ENCODE assay signal across 29 cellular contexts in genomic region chr2:237720444-237720843, GRCh38.
DNase-seq lines count a peak whose midpoint lies in the region; ATAC-seq and TF ChIP-seq lines count a peak whose summit lies in the region.
"Had no signal": no experiment of that assay in that cellular context is flagged by ENCODE, and none has a peak within 500 bp of the region (broad histone marks: within the 10 kb centered on the region; RNA-seq: fewer than 3 reads in every experiment).

No MANE protein-coding gene starts in this region.

- H3K36me3 Mint-ChIP-seq in chondrocyte (ENCODE audit: low read depth) = peaks cover 10% of the 10 kb centered on the region
- peaks cover 4% of the 10 kb centered on the region for H3K36me3 Mint-ChIP-seq in natural killer cell treated with Interleukin-12 subunit alpha and Interleukin-12 subunit beta and Interleukin-15 and Interleukin-18, amount 100 ng/mL, for 72 hours

- ATAC-seq in left ventricle myocardium superior (no peak), left lobe of liver (no peak)
- no peak for ATAC-seq in natural killer cell treated with Interleukin-12 subunit alpha and Interleukin-12 subunit beta and Interleukin-15 and Interleukin-18, amount 100 ng/mL, for 72 hours
- ATAC-seq: activated T-helper 17 cell treated with anti-CD3 and anti-CD28 coated beads, Interleukin-2, amount 50 U/mL, for 72 hours; left colon; naive thymus-derived CD4-positive, alpha-beta T cell had no signal

- H3K4me1 Mint-ChIP-seq in chondrocyte (ENCODE audit: low read depth) = peaks cover 65% of the 10 kb centered on the region
- H3K4me1 Mint-ChIP-seq in natural killer cell treated with Interleukin-12 subunit alpha and Interleukin-12 subunit beta and Interleukin-15 and Interleukin-18, amount 100 ng/mL, for 72 hours (ENCODE audit: low read depth in 2 of 2) = peaks cover 45% of the 10 kb centered on the region in 2 donors

- H3K9ac ChIP-seq in stomach smooth muscle (ENCODE audit: low read length in 2 of 2) = no peak overlapping the region

- peaks cover 0 to 58% of the 10 kb centered on the region in 2 donors for H3K4me1 ChIP-seq in right atrium auricular region
- H3K4me1 ChIP-seq in stomach smooth muscle (ENCODE audit: control insufficient read depth, insufficient read depth, low read length) = peaks cover 38% of the 10 kb centered on the region

- intact Hi-C loops in left ventricle myocardium superior (cut with micrococcal nuclease) = no loop called here

- H3K27ac Mint-ChIP-seq in chondrocyte (ENCODE audit: unreplicated experiment) = peak overlapping the region; percentile 65
- no peak overlapping the region for H3K27ac Mint-ChIP-seq in natural killer cell treated with Interleukin-12 subunit alpha and Interleukin-12 subunit beta and Interleukin-15 and Interleukin-18, amount 100 ng/mL, for 72 hours
- H3K27ac Mint-ChIP-seq: activated naive CD4-positive, alpha-beta T cell treated with anti-CD3 and anti-CD28 coated beads, Interleukin-2, amount 50 U/mL, for 24 hours; activated T-helper 17 cell treated with anti-CD3 and anti-CD28 coated beads, Interleukin-2, amount 50 U/mL, for 72 hours; H9; T-helper 1 cell treated with Interleukin-12 subunit alpha and Interleukin-12 subunit beta and Interleukin-4 antibody, amounts not matched to agents 30 μg/mL and 1 μg/mL, for 36 hours had no signal

- H3K9me3 Mint-ChIP-seq in chondrocyte (ENCODE audit: low read depth) = no peaks in the 10 kb centered on the region
- H3K9me3 Mint-ChIP-seq in natural killer cell treated with Interleukin-12 subunit alpha and Interleukin-12 subunit beta and Interleukin-15 and Interleukin-18, amount 100 ng/mL, for 72 hours = no peaks in the 10 kb centered on the region
- H3K9me3 Mint-ChIP-seq: activated naive CD4-positive, alpha-beta T cell treated with anti-CD3 and anti-CD28 coated beads, Interleukin-2, amount 50 U/mL, for 24 hours; activated T-helper 17 cell treated with anti-CD3 and anti-CD28 coated beads, Interleukin-2, amount 50 U/mL, for 72 hours; H9; naive thymus-derived CD4-positive, alpha-beta T cell; T-helper 1 cell treated with Interleukin-12 subunit alpha and Interleukin-12 subunit beta and Interleukin-4 antibody, amounts not matched to agents 30 μg/mL and 1 μg/mL, for 36 hours had no signal

- no peaks in the 10 kb centered on the region for H3K27me3 Mint-ChIP-seq in chondrocyte (ENCODE audit: low read depth)
- no peaks in the 10 kb centered on the region for H3K27me3 Mint-ChIP-seq in natural killer cell treated with Interleukin-12 subunit alpha and Interleukin-12 subunit beta and Interleukin-15 and Interleukin-18, amount 100 ng/mL, for 72 hours
- H3K27me3 Mint-ChIP-seq: activated naive CD4-positive, alpha-beta T cell treated with anti-CD3 and anti-CD28 coated beads, Interleukin-2, amount 50 U/mL, for 24 hours; activated T-helper 17 cell treated with anti-CD3 and anti-CD28 coated beads, Interleukin-2, amount 50 U/mL, for 72 hours; naive thymus-derived CD4-positive, alpha-beta T cell had no signal

- H3K9me3 ChIP-seq in right atrium auricular region (no peaks in the 10 kb centered on the region), stomach smooth muscle (ENCODE audit: control insufficient read depth in 2 of 2, low read length in 2 of 2) (no peaks in the 10 kb centered on the region)
- H3K9me3 ChIP-seq: BE2C, Caco-2, heart left ventricle, suprapubic skin, uterus had no signal

- no peak overlapping the region for H3K4me3 Mint-ChIP-seq in chondrocyte (ENCODE audit: unreplicated experiment)
- no peak overlapping the region for H3K4me3 Mint-ChIP-seq in natural killer cell treated with Interleukin-12 subunit alpha and Interleukin-12 subunit beta and Interleukin-15 and Interleukin-18, amount 100 ng/mL, for 72 hours
- H3K4me3 Mint-ChIP-seq: activated naive CD4-positive, alpha-beta T cell treated with anti-CD3 and anti-CD28 coated beads, Interleukin-2, amount 50 U/mL, for 24 hours; activated T-helper 17 cell treated with anti-CD3 and anti-CD28 coated beads, Interleukin-2, amount 50 U/mL, for 72 hours; H9; naive thymus-derived CD4-positive, alpha-beta T cell; T-helper 1 cell treated with Interleukin-12 subunit alpha and Interleukin-12 subunit beta and Interleukin-4 antibody, amounts not matched to agents 30 μg/mL and 1 μg/mL, for 36 hours had no signal

- H3K27ac ChIP-seq in right atrium auricular region (peak overlapping the region in 1 of 2 donors; percentile 59), stomach smooth muscle (ENCODE audit: low read length) (peak overlapping the region; percentile 18)
- H3K27ac ChIP-seq: HL-60, SK-N-MC, suprapubic skin had no signal

- H3K36me3 ChIP-seq in right atrium auricular region = no peaks in the 10 kb centered on the region
- peaks cover 11 to 14% of the 10 kb centered on the region in 2 donors for H3K36me3 ChIP-seq in stomach smooth muscle (ENCODE audit: control insufficient read depth in 2 of 2, insufficient read depth in 2 of 2, low read length in 2 of 2)
- H3K36me3 ChIP-seq: BE2C, uterus had no signal

- H3K27me3 ChIP-seq in right atrium auricular region (no peaks in the 10 kb centered on the region), stomach smooth muscle (ENCODE audit: control insufficient read depth in 1 of 2, insufficient read depth in 2 of 2, low read length in 2 of 2) (no peaks in the 10 kb centered on the region)
- H3K27me3 ChIP-seq: BE2C, dorsolateral prefrontal cortex, heart left ventricle, suprapubic skin, uterus had no signal

- DNase-seq in right atrium auricular region (ENCODE audit: low spot score) = peak; percentile 38
- no peak for DNase-seq in left ventricle myocardium superior
- no peak for DNase-seq in chondrocyte (ENCODE audit: low spot score)
- DNase-seq in natural killer cell treated with Interleukin-12 subunit alpha and Interleukin-12 subunit beta and Interleukin-15 and Interleukin-18, amount 100 ng/mL, for 72 hours (ENCODE audit: low spot score) = peak; percentile 25
- no peak for DNase-seq in left lobe of liver (ENCODE audit: low spot score)
- no peak for DNase-seq in activated CD4-positive, alpha-beta T cell treated with anti-CD3 and anti-CD28 coated beads for 4 hours
- no peak for DNase-seq in germinal center (ENCODE audit: low spot score)
- DNase-seq: activated CD4-positive, alpha-beta T cell treated with anti-CD3 and anti-CD28 coated beads for 48 hours; BE2C; Caco-2; DMS79 treated with DMSO at 0.1 percent for 48 hours; dorsolateral prefrontal cortex; H9; heart left ventricle; left colon; NCI-H1048; NCI-H1930; NCI-H526 treated with DMSO at 0.1 percent for 48 hours; stimulated activated CD4-positive, alpha-beta T cell treated with anti-CD3 and anti-CD28 coated beads, Interleukin-1b, Interleukin-23, amount 100 ng/mL, for 48 hours had no signal

- H3K4me3 ChIP-seq in right atrium auricular region = no peak overlapping the region
- H3K4me3 ChIP-seq in stomach smooth muscle (ENCODE audit: low read length in 2 of 2) = no peak overlapping the region
- H3K4me3 ChIP-seq: dorsolateral prefrontal cortex, heart left ventricle, SK-N-MC, skin epidermis, suprapubic skin, uterus had no signal

- TF ChIP-seq CTCF in right atrium auricular region (IDR thresholded peaks at IDR 0.05) = no peak
- TF ChIP-seq CTCF in chondrocyte (IDR thresholded peaks at IDR 0.05) = no peak

Comparison
In these comparisons a context has a peak if more than half of its experiments do, and no peak if none do; other contexts are left out.
1. DNase-seq: peak in right atrium auricular region (single experiment) and natural killer cell treated with Interleukin-12 subunit alpha and Interleukin-12 subunit beta and Interleukin-15 and Interleukin-18, amount 100 ng/mL, for 72 hours (single experiment); none in left ventricle myocardium superior (single experiment), chondrocyte (single experiment), left lobe of liver (single experiment), activated CD4-positive, alpha-beta T cell treated with anti-CD3 and anti-CD28 coated beads for 4 hours (0 of 2) and germinal center (single experiment).